Comparison of ENCODE assay signal across 34 cellular contexts in the genomic region with DNA sequence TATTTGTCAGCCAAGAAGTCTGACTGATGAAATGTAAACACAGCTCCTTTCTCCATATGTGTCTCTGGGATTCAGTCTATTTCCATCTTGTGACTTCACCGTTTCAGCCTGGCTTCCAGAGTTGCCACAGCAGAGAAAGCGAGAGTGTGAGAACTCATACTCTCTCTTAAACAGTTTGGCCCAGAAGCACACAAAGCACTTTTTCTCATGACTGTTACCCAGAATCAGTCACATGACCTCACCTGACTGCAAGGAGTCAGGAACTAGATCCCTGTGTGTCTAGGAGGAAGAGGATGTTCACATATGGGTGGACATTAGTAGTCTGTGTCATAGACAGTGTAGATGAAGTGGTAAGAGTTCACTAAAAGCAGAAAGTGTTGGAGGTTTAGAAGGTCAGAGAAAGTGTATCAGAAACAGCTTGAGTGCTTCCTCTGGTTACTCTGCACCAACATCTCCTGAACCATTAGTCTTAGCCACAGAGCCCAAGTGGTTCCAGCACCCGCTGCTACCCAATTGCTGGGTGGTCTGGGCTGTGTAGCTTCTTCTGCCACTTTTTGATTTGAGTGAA.
"Had no signal": no experiment of that assay in that cellular context is flagged by ENCODE, and none has a peak within 500 bp of the region (broad histone marks: within the 10 kb centered on the region; RNA-seq: fewer than 3 reads in every experiment).

No MANE protein-coding gene starts in this region.

- H3K4me1 ChIP-seq: foreskin keratinocyte, gastrocnemius medialis had no signal

- H3K36me3 ChIP-seq: brain microvascular endothelial cell, esophagus muscularis mucosa, gastrocnemius medialis, heart left ventricle had no signal

- H3K27ac ChIP-seq: brain microvascular endothelial cell, esophagus muscularis mucosa, foreskin keratinocyte, gastrocnemius medialis, heart left ventricle had no signal

- H3K27me3 Mint-ChIP-seq: activated naive CD8-positive, alpha-beta T cell treated with anti-CD3 and anti-CD28 coated beads, Interleukin-2, amount 50 U/mL, for 24 hours had no signal

- H3K9me3 ChIP-seq: gastrocnemius medialis had no signal

- ATAC-seq: activated CD4-positive, alpha-beta T cell treated with anti-CD3 and anti-CD28 coated beads for 36 hours; activated CD8-positive, alpha-beta memory T cell treated with anti-CD3 and anti-CD28 coated beads, Interleukin-2, amount 10 ng/mL, durations not matched to agents 7 days and 5 days; activated CD8-positive, alpha-beta T cell treated with anti-CD3 and anti-CD28 coated beads, Interleukin-2, amount 10 ng/mL, durations not matched to agents 7 days and 5 days; activated naive CD8-positive, alpha-beta T cell treated with anti-CD3 and anti-CD28 coated beads, Interleukin-2, amount 50 U/mL, for 24 hours; effector memory CD8-positive, alpha-beta T cell; foreskin keratinocyte; gastrocnemius medialis; heart left ventricle had no signal

- H3K4me3 ChIP-seq: esophagus muscularis mucosa, gastrocnemius medialis, heart left ventricle had no signal

- H3K27ac Mint-ChIP-seq: activated CD4-positive, alpha-beta memory T cell treated with anti-CD3 and anti-CD28 coated beads for 36 hours; activated CD4-positive, alpha-beta T cell treated with anti-CD3 and anti-CD28 coated beads for 36 hours; activated CD4-positive, alpha-beta T cell treated with anti-CD3 and anti-CD28 coated beads, Interleukin-2, amount 10 ng/mL, durations not matched to agents 24 days and 14 days; activated CD8-positive, alpha-beta memory T cell treated with anti-CD3 and anti-CD28 coated beads, Interleukin-2, amount 10 ng/mL, durations not matched to agents 7 days and 5 days; activated CD8-positive, alpha-beta T cell treated with anti-CD3 and anti-CD28 coated beads, Interleukin-2, amount 10 ng/mL, durations not matched to agents 7 days and 5 days; activated naive CD4-positive, alpha-beta T cell treated with anti-CD3 and anti-CD28 coated beads for 36 hours; activated naive CD4-positive, alpha-beta T cell treated with anti-CD3 and anti-CD28 coated beads, Interleukin-2, amount 50 U/mL, for 24 hours; activated naive CD8-positive, alpha-beta T cell treated with anti-CD3 and anti-CD28 coated beads for 36 hours; activated naive CD8-positive, alpha-beta T cell treated with anti-CD3 and anti-CD28 coated beads, Interleukin-2, amount 50 U/mL, for 24 hours; activated T-helper 1 cell treated with anti-CD3 and anti-CD28 coated beads, Interleukin-12 subunit alpha, Interleukin-12 subunit beta, Interleukin-2, Interleukin-4 antibody, amounts not matched to agents 30 ng/mL and 10 ng/mL and 1 ng/mL, durations not matched to agents 14 hours and 24 hours and 36 hours; activated T-helper 2 cell treated with anti-CD3 and anti-CD28 coated beads, Interferon-gamma antibody, Interleukin-2, Interleukin-4, amounts not matched to agents 10 μg/mL and 5 μg/mL and 100 μg/mL, durations not matched to agents 14 hours and 24 hours and 36 hours had no signal

- DNase-seq: activated CD4-positive, alpha-beta memory T cell treated with anti-CD3 and anti-CD28 coated beads for 36 hours; activated CD4-positive, alpha-beta T cell treated with anti-CD3 and anti-CD28 coated beads for 36 hours; activated CD4-positive, alpha-beta T cell treated with anti-CD3 and anti-CD28 coated beads, Interleukin-2, amount 10 ng/mL, durations not matched to agents 24 days and 14 days; activated CD4-positive, CD25-positive, alpha-beta regulatory T cell; activated CD4-positive, CD25-positive, alpha-beta regulatory T cell treated with anti-CD3 and anti-CD28 coated beads, Interleukin-2, amount 50 U/mL, for 72 hours; activated CD8-positive, alpha-beta memory T cell treated with anti-CD3 and anti-CD28 coated beads, Interleukin-2, amount 10 ng/mL, durations not matched to agents 7 days and 5 days; activated CD8-positive, alpha-beta memory T cell treated with anti-CD3 and anti-CD28 coated beads, Interleukin-2, amount 50 U/mL, for 4 hours; activated CD8-positive, alpha-beta T cell treated with anti-CD3 and anti-CD28 coated beads, Interleukin-2, amount 10 ng/mL, durations not matched to agents 7 days and 5 days; activated effector memory CD4-positive, alpha-beta T cell treated with anti-CD3 and anti-CD28 coated beads, Interleukin-2, amount 50 U/mL, for 16 hours; activated naive CD4-positive, alpha-beta T cell treated with anti-CD3 and anti-CD28 coated beads for 36 hours; activated naive CD8-positive, alpha-beta T cell treated with anti-CD3 and anti-CD28 coated beads for 36 hours; activated naive CD8-positive, alpha-beta T cell treated with anti-CD3 and anti-CD28 coated beads, Interleukin-2, amount 50 U/mL, for 24 hours; activated T-cell treated with anti-CD3 and anti-CD28 coated beads, Interleukin-2, amount 50 U/mL, for 1 hour; activated T-cell treated with anti-CD3 and anti-CD28 coated beads, Interleukin-2, amount 50 U/mL, for 48 hours; amniotic stem cell; anterior cingulate cortex; brain microvascular endothelial cell; cortex of kidney; dermis blood vessel endothelial cell; effector CD4-positive, alpha-beta T cell; effector memory CD8-positive, alpha-beta T cell; erythroblast; foreskin keratinocyte; gastrocnemius medialis; glutamatergic neuron; heart left ventricle; T-helper 2 cell had no signal

- H3K4me1 Mint-ChIP-seq: activated CD4-positive, alpha-beta T cell treated with anti-CD3 and anti-CD28 coated beads, Interleukin-2, amount 10 ng/mL, durations not matched to agents 24 days and 14 days; activated CD8-positive, alpha-beta memory T cell treated with anti-CD3 and anti-CD28 coated beads, Interleukin-2, amount 10 ng/mL, durations not matched to agents 7 days and 5 days; central memory CD8-positive, alpha-beta T cell had no signal

- FAIRE-seq: astrocyte, colon had no signal

- H3K4me3 Mint-ChIP-seq: activated CD4-positive, alpha-beta memory T cell treated with anti-CD3 and anti-CD28 coated beads for 36 hours; activated CD4-positive, alpha-beta T cell treated with anti-CD3 and anti-CD28 coated beads for 36 hours; activated CD4-positive, alpha-beta T cell treated with anti-CD3 and anti-CD28 coated beads, Interleukin-2, amount 10 ng/mL, durations not matched to agents 24 days and 14 days; activated CD8-positive, alpha-beta memory T cell treated with anti-CD3 and anti-CD28 coated beads, Interleukin-2, amount 10 ng/mL, durations not matched to agents 7 days and 5 days; activated CD8-positive, alpha-beta T cell treated with anti-CD3 and anti-CD28 coated beads, Interleukin-2, amount 10 ng/mL, durations not matched to agents 7 days and 5 days; activated naive CD4-positive, alpha-beta T cell treated with anti-CD3 and anti-CD28 coated beads for 36 hours; activated naive CD4-positive, alpha-beta T cell treated with anti-CD3 and anti-CD28 coated beads, Interleukin-2, amount 50 U/mL, for 24 hours; activated naive CD8-positive, alpha-beta T cell treated with anti-CD3 and anti-CD28 coated beads for 36 hours; activated naive CD8-positive, alpha-beta T cell treated with anti-CD3 and anti-CD28 coated beads, Interleukin-2, amount 50 U/mL, for 24 hours; activated T-helper 1 cell treated with anti-CD3 and anti-CD28 coated beads, Interleukin-12 subunit alpha, Interleukin-12 subunit beta, Interleukin-2, Interleukin-4 antibody, amounts not matched to agents 30 ng/mL and 10 ng/mL and 1 ng/mL, durations not matched to agents 14 hours and 24 hours and 36 hours; central memory CD8-positive, alpha-beta T cell; effector memory CD8-positive, alpha-beta T cell had no signal

- H3K27me3 ChIP-seq: brain microvascular endothelial cell, esophagus muscularis mucosa, foreskin keratinocyte, gastrocnemius medialis, heart left ventricle had no signal
